Comparison of ENCODE assay signal across 8 cellular contexts in genomic region chr19:38666662-38667448, GRCh38. TPM values are rescaled to one million over a fixed set of nuclear protein-coding genes. Genes with fewer than 3 reads are reported as not detected.
A peak's percentile ranks its signal among the peaks of the same experiment; 100 is the strongest.
DNase-seq lines count a peak whose midpoint lies in the region; ATAC-seq and TF ChIP-seq lines count a peak whose summit lies in the region.

No MANE protein-coding gene starts in this region.

- no peaks in the 10 kb centered on the region for H3K27me3 Mint-ChIP-seq in nephron progenitor cell (ENCODE audit: low read depth, poor library complexity)

- peak overlapping the region; percentile 99 for H3K27ac Mint-ChIP-seq in nephron progenitor cell

- no peaks in the 10 kb centered on the region for H3K27me3 ChIP-seq in BLaER1 treated with 17β-estradiol and CSF1 and Interleukin-3, amounts not matched to agents 10 nM and 100 nM
- no peaks in the 10 kb centered on the region for H3K27me3 ChIP-seq in esophagus squamous epithelium

- H3K4me2 ChIP-seq in BLaER1 treated with 17β-estradiol and CSF1 and Interleukin-3, amounts not matched to agents 10 nM and 100 nM, result peak overlapping the region; percentile 80 to 99 (median 88)

- no peaks in the 10 kb centered on the region for H3K9me3 ChIP-seq in BLaER1 treated with 17β-estradiol and CSF1 and Interleukin-3, amounts not matched to agents 10 nM and 100 nM (replicated peaks in 1 of 11)
- no peaks in the 10 kb centered on the region for H3K9me3 ChIP-seq in esophagus squamous epithelium

- no peak overlapping the region; a peak in 1 of 20 replicates for H3K4me3 ChIP-seq in BLaER1 treated with 17β-estradiol and CSF1 and Interleukin-3, amounts not matched to agents 10 nM and 100 nM
- peak overlapping the region; percentile 5; the same call in 1 of the 2 replicates for H3K4me3 ChIP-seq in HFF-Myc (replicated peaks; ENCODE audit: low read depth, low read length)
- H3K4me3 ChIP-seq in WI38 (ENCODE audit: low read depth, low read length), result peak overlapping the region; percentile 22
- H3K4me3 ChIP-seq in esophagus squamous epithelium, result peak overlapping the region in 1 of 4 donors; percentile 29

- peaks cover 0 to 30% (median 7%) of the 10 kb centered on the region in 11 experiments; a peak in 10 of 22 replicates for H3K36me3 ChIP-seq in BLaER1 treated with 17β-estradiol and CSF1 and Interleukin-3, amounts not matched to agents 10 nM and 100 nM
- H3K36me3 ChIP-seq in esophagus squamous epithelium, result peaks cover 0 to 32% (median 4%) of the 10 kb centered on the region in 3 donors

- TF ChIP-seq CTCF in HFF-Myc (IDR thresholded peaks at IDR 0.05; ENCODE audit: low read depth, low read length, missing control alignments) (no peak), WI38 (IDR thresholded peaks at IDR 0.05; ENCODE audit: low read depth, low read length) (no peak), esophagus squamous epithelium (IDR thresholded peaks at IDR 0.05) (no peak), nephron progenitor cell (IDR thresholded peaks at IDR 0.05) (no peak)

- no peak for ATAC-seq in HG03097 (IDR thresholded peaks at IDR 0.05; ENCODE audit: low FRiP score, unreplicated experiment)
- no peak for ATAC-seq in HG03025 (IDR thresholded peaks at IDR 0.05; ENCODE audit: low FRiP score, unreplicated experiment)

- H3K27ac ChIP-seq in BLaER1 treated with 17β-estradiol and CSF1 and Interleukin-3, amounts not matched to agents 10 nM and 100 nM, result peak overlapping the region; percentile 25 to 89 (median 77)
- H3K27ac ChIP-seq in esophagus squamous epithelium, result peak overlapping the region; percentile 97 to 100 (median 98)

- H3K36me3 Mint-ChIP-seq in nephron progenitor cell (ENCODE audit: low read depth), result peaks cover 5% of the 10 kb centered on the region

- peak overlapping the region; percentile 74 for H3K4me3 Mint-ChIP-seq in nephron progenitor cell

- peak in 2 of 4 donors; percentile 8 to 22 for TF ChIP-seq POLR2A in esophagus squamous epithelium (IDR thresholded peaks at IDR 0.05)

- H3K9ac ChIP-seq in BLaER1 treated with 17β-estradiol and CSF1 and Interleukin-3, amounts not matched to agents 10 nM and 100 nM, result peak overlapping the region; percentile 6 to 75 (median 60); a peak in 19 of 22 replicates

- intact Hi-C loops in esophagus squamous epithelium (cut with DNase I), result no loop called here

- H3K9me3 Mint-ChIP-seq in nephron progenitor cell, result no peaks in the 10 kb centered on the region

- H3K4me1 Mint-ChIP-seq in nephron progenitor cell, result peaks cover 99% of the 10 kb centered on the region

- H3K4me1 ChIP-seq in BLaER1 treated with 17β-estradiol and CSF1 and Interleukin-3, amounts not matched to agents 10 nM and 100 nM, result peaks cover 98 to 100% (median 100%) of the 10 kb centered on the region in 10 experiments
- H3K4me1 ChIP-seq in esophagus squamous epithelium, result peaks cover 80 to 100% (median 91%) of the 10 kb centered on the region in 3 donors

- WGBS in esophagus squamous epithelium, 2 donors, result 10 to 30% methylated on average over 8 to 9 of the region's 9 CpGs

- peaks cover 34 to 96% (median 47%) of the 10 kb centered on the region in 11 experiments; a peak in 21 of 22 replicates for H4K20me1 ChIP-seq in BLaER1 treated with 17β-estradiol and CSF1 and Interleukin-3, amounts not matched to agents 10 nM and 100 nM

- DNase-seq in HFF-Myc (ENCODE audit: extremely low read depth, low read depth) (no peak), esophagus squamous epithelium (lab: John Stamatoyannopoulos, UW) (no peak), nephron progenitor cell (no peak), AML-193 (lab: John Stamatoyannopoulos, UW) (no peak)

RNA-seq across cellular contexts. Expression of gene ACTN4, which starts 19.4 kb away (rescaled TPM):
- 100 to 1,000 TPM; 302 to 705 (median 414) TPM for total RNA-seq in esophagus squamous epithelium

RNA-seq across cellular contexts. Expression of gene EIF3K, which starts 47.9 kb away (rescaled TPM):
- total RNA-seq in esophagus squamous epithelium, result 100 to 1,000 TPM; 437 to 578 (median 516) TPM

RNA-seq across cellular contexts. Expression of gene MAP4K1, which starts 49.1 kb away (rescaled TPM):
- total RNA-seq in esophagus squamous epithelium, result 1 to 10 TPM; 1.5 to 4.2 (median 2.7) TPM

Comparison
In these comparisons a context has a peak if more than half of its experiments do, and no peak if none do; other contexts are left out.
1. H3K4me3 ChIP-seq: peak in HFF-Myc (single experiment) and WI38 (single experiment); none in BLaER1 treated with 17β-estradiol and CSF1 and Interleukin-3, amounts not matched to agents 10 nM and 100 nM (0 of 10).